In genomic region chr7:137946015-137946414, GRCh38 we compare ENCODE assay signal across 28 cellular contexts. TPM values are rescaled to one million over a fixed set of nuclear protein-coding genes. Genes with fewer than 3 reads are reported as not detected.
DNase-seq lines count a peak whose midpoint lies in the region; ATAC-seq, FAIRE-seq and TF ChIP-seq lines count a peak whose summit lies in the region.
"Had no signal": no experiment of that assay in that cellular context is flagged by ENCODE, and none has a peak within 500 bp of the region (broad histone marks: within the 10 kb centered on the region; RNA-seq: fewer than 3 reads in every experiment).

No MANE protein-coding gene starts in this region.

- FAIRE-seq in astrocyte (lab: Jason Lieb, UNC) (no peak), RCC 7860 (lab: Jason Lieb, UNC) (no peak)
- FAIRE-seq: endothelial cell of umbilical vein, GM18507 had no signal

- no peak overlapping the region for H3K4me2 ChIP-seq in H9 (ENCODE audit: insufficient read depth, insufficient read length, low read length)
- H3K4me2 ChIP-seq in astrocyte (ENCODE audit: low read length), result no peak overlapping the region

- no peak overlapping the region for H4K5ac ChIP-seq in H9 (ENCODE audit: insufficient read length, low read depth, low read length)

- peaks cover 29 to 49% of the 10 kb centered on the region in 2 experiments for H3K4me1 Mint-ChIP-seq in H9
- H3K4me1 Mint-ChIP-seq in astrocyte (ENCODE audit: low read depth, unreplicated experiment), result peaks cover 58% of the 10 kb centered on the region
- peaks cover 53% of the 10 kb centered on the region for H3K4me1 Mint-ChIP-seq in neural crest cell

- no peak overlapping the region for H2BK20ac ChIP-seq in H9 (ENCODE audit: low read depth, low read length, poor library complexity, severe bottlenecking)

- no peak overlapping the region for H3K14ac ChIP-seq in H9 (ENCODE audit: insufficient read depth, low read length)

- H3K36me3 ChIP-seq in astrocyte (ENCODE audit: insufficient read depth, low read length), result peaks cover 2% of the 10 kb centered on the region
- H3K36me3 ChIP-seq: gastroesophageal sphincter, left lung, stomach, tibial artery had no signal

- no peak overlapping the region for H3K23ac ChIP-seq in H9 (ENCODE audit: insufficient read length, low read depth, low read length)

- no peaks in the 10 kb centered on the region for H3K27me3 Mint-ChIP-seq in H9 (ENCODE audit: low read depth)
- no peaks in the 10 kb centered on the region for H3K27me3 Mint-ChIP-seq in astrocyte (ENCODE audit: low read depth, unreplicated experiment)
- H3K27me3 Mint-ChIP-seq in neural crest cell (ENCODE audit: low read depth), result no peaks in the 10 kb centered on the region

- no peaks in the 10 kb centered on the region for H4K20me1 ChIP-seq in H9 (ENCODE audit: control insufficient read depth, insufficient read depth, insufficient read length)
- H4K20me1 ChIP-seq in astrocyte (ENCODE audit: insufficient read depth, low read length), result peaks cover 53% of the 10 kb centered on the region

- no peak overlapping the region for H3K18ac ChIP-seq in H9 (ENCODE audit: insufficient read length, low read depth, low read length)

- H3K79me1 ChIP-seq in H9 (ENCODE audit: insufficient read depth, low read depth, low read length, poor library complexity, severe bottlenecking), result no peaks in the 10 kb centered on the region

- ATAC-seq in GM19455 (IDR thresholded peaks at IDR 0.05; ENCODE audit: unreplicated experiment), result no peak
- ATAC-seq: body of pancreas, gastroesophageal sphincter, left lung, PC-3 had no signal

- peak overlapping the region in 1 of 3 experiments; percentile 19; a peak in 2 of 7 replicates for H3K27ac Mint-ChIP-seq in H9
- H3K27ac Mint-ChIP-seq in astrocyte (ENCODE audit: unreplicated experiment), result peak overlapping the region; percentile 50
- H3K27ac Mint-ChIP-seq in neural crest cell (ENCODE audit: unreplicated experiment), result peak overlapping the region; percentile 53

- H2BK120ac ChIP-seq in H9 (ENCODE audit: low read depth, low read length, poor library complexity, severe bottlenecking), result no peak overlapping the region

- H3K9ac ChIP-seq in H9 (ENCODE audit: extremely low read depth, insufficient read length, low read length), result no peak overlapping the region
- H3K9ac ChIP-seq in astrocyte (ENCODE audit: low read length), result no peak overlapping the region

- peak overlapping the region; percentile 55 for H2AK5ac ChIP-seq in H9 (ENCODE audit: insufficient read length, low read length)

- H3K27me3 ChIP-seq in H9 (ENCODE audit: insufficient read depth, low read length) (no peaks in the 10 kb centered on the region), astrocyte (ENCODE audit: insufficient read depth, low read length) (no peaks in the 10 kb centered on the region)
- H3K27me3 ChIP-seq: body of pancreas, dorsolateral prefrontal cortex, gastroesophageal sphincter, left lung, stomach, tibial artery had no signal

- H3K4me1 ChIP-seq in H9 (ENCODE audit: insufficient read depth, low read length) (peaks cover 2% of the 10 kb centered on the region; the same call in 1 of the 2 replicates), astrocyte (ENCODE audit: insufficient read depth, low read length) (peaks cover 28% of the 10 kb centered on the region)

- no peaks in the 10 kb centered on the region for H3K9me3 Mint-ChIP-seq in H9
- H3K9me3 Mint-ChIP-seq in astrocyte (ENCODE audit: unreplicated experiment), result no peaks in the 10 kb centered on the region
- no peaks in the 10 kb centered on the region for H3K9me3 Mint-ChIP-seq in neural crest cell
- H3K9me3 Mint-ChIP-seq: immature natural killer cell had no signal

- H3K9me3 ChIP-seq in H9 (ENCODE audit: control insufficient read depth, low read depth, low read length) (no peaks in the 10 kb centered on the region), astrocyte (ENCODE audit: insufficient read depth, low read depth, low read length) (no peaks in the 10 kb centered on the region)
- H3K9me3 ChIP-seq: body of pancreas, gastroesophageal sphincter, left lung, stomach, tibial artery had no signal

- H2BK5ac ChIP-seq in H9 (ENCODE audit: insufficient read length, low read length), result no peak overlapping the region

- no peak overlapping the region for H3K4me3 Mint-ChIP-seq in H9
- H3K4me3 Mint-ChIP-seq in astrocyte (ENCODE audit: unreplicated experiment), result no peak overlapping the region
- H3K4me3 Mint-ChIP-seq in neural crest cell, result no peak overlapping the region
- H3K4me3 Mint-ChIP-seq: immature natural killer cell had no signal

- no peak overlapping the region for H2BK15ac ChIP-seq in H9 (ENCODE audit: low read depth, low read length)

- H3K4me3 ChIP-seq in astrocyte (ENCODE audit: insufficient read depth, low read depth, low read length), result no peak overlapping the region
- H3K4me3 ChIP-seq: body of pancreas, dorsolateral prefrontal cortex, gastroesophageal sphincter, left lung, stomach, tibial artery had no signal

- DNase-seq in H9, result no peak
- peak; percentile 90 for DNase-seq in NCI-H2227 (lab: John Stamatoyannopoulos, UW; ENCODE audit: unreplicated experiment)
- no peak for DNase-seq in astrocyte (ENCODE audit: low read depth)
- DNase-seq in neural crest cell (ENCODE audit: low read depth, low spot score), result no peak
- DNase-seq in 8988T, result no peak
- DNase-seq in RCC 7860 (ENCODE audit: low spot score), result no peak
- DNase-seq: activated CD4-positive, alpha-beta T cell treated with anti-CD3 and anti-CD28 coated beads, Interleukin-2, amount 50 U/mL, for 1 hour; activated T-cell treated with anti-CD3 and anti-CD28 coated beads, Interleukin-2, amount 50 U/mL, for 48 hours; body of pancreas; cerebellar nuclear complex; COR-L47; dorsolateral prefrontal cortex; hippocampal formation; immature natural killer cell; left lung; mesendoderm; MV-4-11; NCI-H187 treated with DMSO at 0.1 percent for 48 hours; occipital lobe; PC-3; SHP77; stomach; T-helper 9 cell; tibial artery had no signal

- H2AFZ ChIP-seq in H9 (ENCODE audit: low read length), result no peak overlapping the region
- no peak overlapping the region for H2AFZ ChIP-seq in astrocyte (ENCODE audit: low read depth, low read length)

- H3K27ac ChIP-seq in H9 (ENCODE audit: insufficient read length, low read depth, low read length) (no peak overlapping the region), astrocyte (ENCODE audit: low read depth, low read length) (no peak overlapping the region)
- H3K27ac ChIP-seq: body of pancreas, dorsolateral prefrontal cortex, left lung had no signal

- no peak overlapping the region for H3T11ph ChIP-seq in H9 (ENCODE audit: low read length)

- no peak overlapping the region for H3K4ac ChIP-seq in H9 (ENCODE audit: low read depth, low read length)

- H4K8ac ChIP-seq in H9 (replicated peaks; ENCODE audit: insufficient read length, low read depth, low read length), result no peak overlapping the region

- H3K36me3 Mint-ChIP-seq in H9 (ENCODE audit: insufficient read depth in 1 of 3, low read depth in 3 of 3) (peaks cover 0 to 13% (median 5%) of the 10 kb centered on the region in 3 experiments; a peak in 3 of 7 replicates), astrocyte (ENCODE audit: low read depth, unreplicated experiment) (peaks cover 16% of the 10 kb centered on the region), neural crest cell (ENCODE audit: low read depth) (peaks cover 2% of the 10 kb centered on the region)

- no peak overlapping the region for H3K56ac ChIP-seq in H9 (ENCODE audit: insufficient read length, low read depth, low read length)

- no CpG with 5 or more reads among the region's 3 CpGs for WGBS in H9 (ENCODE audit: extremely low coverage, insufficient read length, low lambda C conversion rate)

- H2BK12ac ChIP-seq in H9 (ENCODE audit: insufficient read length, low read depth, low read length), result no peak overlapping the region

- no peak for TF ChIP-seq CTCF in H9 (conservative IDR thresholded peaks at IDR 0.05)
- no peak for TF ChIP-seq CTCF in astrocyte (IDR thresholded peaks at IDR 0.05; ENCODE audit: insufficient read depth, low read depth, low read length)
- no peak for TF ChIP-seq CTCF in neural crest cell (conservative IDR thresholded peaks at IDR 0.05)

- H4K91ac ChIP-seq in H9 (ENCODE audit: insufficient read length, low read depth, low read length), result no peak overlapping the region

- H3K79me2 ChIP-seq in H9 (ENCODE audit: insufficient read depth, low read length) (peaks cover 3% of the 10 kb centered on the region; the same call in 1 of the 2 replicates), astrocyte (ENCODE audit: insufficient read depth, low read length) (peaks cover 94% of the 10 kb centered on the region)

- H3K23me2 ChIP-seq in H9 (ENCODE audit: insufficient read length, low read depth, low read length, poor library complexity, severe bottlenecking), result no peaks in the 10 kb centered on the region

RNA-seq across cellular contexts. Expression of gene CREB3L2, which starts 55.9 kb away (rescaled TPM):
- total RNA-seq in H9 (2021) (58.1 and 60.7 TPM in 2 replicates), astrocyte (116 and 128 TPM in 2 replicates), neural crest cell (51.1 and 51.9 TPM in 2 replicates)
